23 cellular contexts compared by ENCODE assay signal in genomic region chr6:51021171-51021570, GRCh38.
"Had no signal": no experiment of that assay in that cellular context is flagged by ENCODE, and none has a peak within 500 bp of the region (broad histone marks: within the 10 kb centered on the region; RNA-seq: fewer than 3 reads in every experiment).

No MANE protein-coding gene starts in this region.

- H2AFZ ChIP-seq: parathyroid adenoma had no signal

- H3K27me3 ChIP-seq: gastroesophageal sphincter, spleen, testis, transverse colon had no signal

- H3K9ac ChIP-seq: parathyroid adenoma had no signal

- H3K9me3 ChIP-seq: gastroesophageal sphincter, psoas muscle, spleen, testis, transverse colon had no signal

- H3K79me2 ChIP-seq: parathyroid adenoma had no signal

- DNase-seq: cortex of kidney; effector memory CD4-positive, alpha-beta T cell; left colon; left ventricle myocardium superior; mesendoderm; naive B cell; occipital lobe; psoas muscle; retina; spleen; stimulated activated CD4-positive, alpha-beta T cell treated with anti-CD3 and anti-CD28 coated beads, Interleukin-15, amount 100 ng/mL, for 24 hours; stimulated activated CD4-positive, alpha-beta T cell treated with anti-CD3 and anti-CD28 coated beads, Interleukin-1b, Interleukin-23, amount 100 ng/mL, for 48 hours; stimulated activated CD4-positive, alpha-beta T cell treated with anti-CD3 and anti-CD28 coated beads, Interleukin-4, amount 100 ng/mL, for 24 hours; stimulated activated naive CD8-positive, alpha-beta T cell treated with anti-CD3 and anti-CD28 coated beads, Interleukin-15, amount 100 ng/mL, for 72 hours; testis; transverse colon had no signal

- H3K4me3 ChIP-seq: gastroesophageal sphincter, lung, psoas muscle, spleen, testis, transverse colon had no signal

- H3K4me1 ChIP-seq: gastroesophageal sphincter, parathyroid adenoma, psoas muscle, spleen, testis, transverse colon had no signal

- FAIRE-seq: endometrium had no signal

- ATAC-seq: esophagus mucosa; gastroesophageal sphincter; left colon; left ventricle myocardium superior; psoas muscle; sciatic nerve; stimulated activated memory B cell treated with anti-CD40 and anti-IgM and Interleukin-4, amounts not matched to agents 10 μg/mL and 1 μg/mL and 100 μg/mL, for 72 hours; stimulated activated naive CD8-positive, alpha-beta T cell treated with anti-CD3 and anti-CD28 coated beads, Interleukin-15, amount 100 ng/mL, for 72 hours had no signal

- H3K27ac ChIP-seq: gastroesophageal sphincter, parathyroid adenoma, psoas muscle, spleen, testis, transverse colon had no signal

- H3K36me3 ChIP-seq: gastroesophageal sphincter, spleen, transverse colon had no signal
